ENCODE assay signal across 15 cellular contexts in the genomic region with DNA sequence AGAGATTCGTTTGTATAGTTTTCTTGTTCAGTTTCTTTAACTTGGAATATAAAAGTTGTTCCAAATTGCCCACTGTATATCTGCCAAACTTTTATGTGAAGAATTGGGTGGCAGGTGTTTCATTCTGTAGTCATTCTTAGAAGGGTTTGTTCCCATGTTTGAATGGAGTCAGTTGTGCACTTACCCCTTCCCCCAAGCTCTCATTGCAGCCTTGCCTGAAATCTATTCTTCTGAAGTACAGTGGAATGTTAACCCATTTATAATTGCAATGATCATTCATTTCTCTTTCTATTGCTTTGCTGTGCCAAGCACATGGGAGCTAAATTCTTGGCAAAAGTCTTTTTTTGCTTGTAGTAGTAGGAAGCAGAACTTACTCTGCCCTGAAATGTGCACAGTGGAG.
A peak's percentile ranks its signal among the peaks of the same experiment; 100 is the strongest.
DNase-seq lines count a peak whose midpoint lies in the region; ATAC-seq and TF ChIP-seq lines count a peak whose summit lies in the region.
"Had no signal": no experiment of that assay in that cellular context is flagged by ENCODE, and none has a peak within 500 bp of the region (broad histone marks: within the 10 kb centered on the region; RNA-seq: fewer than 3 reads in every experiment).

No MANE protein-coding gene starts in this region.

- no peak for TF ChIP-seq POLR2A in body of pancreas (IDR thresholded peaks at IDR 0.05)

- H3K4me1 ChIP-seq in body of pancreas: no peaks in the 10 kb centered on the region

- no peak overlapping the region for H3K4me3 ChIP-seq in body of pancreas
- H3K4me3 ChIP-seq: GM12878, GM23338 had no signal

- WGBS in body of pancreas, 2 donors: 17 to 34% methylated on average over 1 of the region's 1 CpG

- no peaks in the 10 kb centered on the region for H3K27me3 ChIP-seq in body of pancreas

- H3K9me3 ChIP-seq in body of pancreas: no peaks in the 10 kb centered on the region

- peak; percentile 38 for ATAC-seq in body of pancreas
- ATAC-seq: GM12878, GM23338 had no signal

- no peak for TF ChIP-seq CTCF in body of pancreas (IDR thresholded peaks at IDR 0.05)

- H3K36me3 ChIP-seq in body of pancreas (replicated peaks in 1 of 2; ENCODE audit: insufficient read depth in 1 of 2, low read depth in 2 of 2): no peaks in the 10 kb centered on the region

- intact Hi-C loops in body of pancreas (cut with DNase I): no loop called here

- H3K27ac ChIP-seq in body of pancreas: no peak overlapping the region

- DNase-seq in LHCN-M2 (ENCODE audit: low read depth) (peak; percentile 37), body of pancreas (no peak), medulla oblongata (ENCODE audit: extremely low spot score) (peak; percentile 6), pons (ENCODE audit: low spot score) (peak; percentile 12), activated gamma-delta T cell (lab: John Stamatoyannopoulos, UW) (no peak), NCI-H187 (lab: John Stamatoyannopoulos, UW) (no peak), MV-4-11 (lab: John Stamatoyannopoulos, UW) (no peak)
- DNase-seq: ACHN; C1 segment of cervical spinal cord; Calu3; CD4-positive, alpha-beta T cell; DMS 273 treated with DMSO at 0.1 percent for 48 hours; H7 had no signal

Comparison
In these comparisons a context has a peak if more than half of its experiments do, and no peak if none do; other contexts are left out.
1. DNase-seq: peak in LHCN-M2 (single experiment), medulla oblongata (single experiment) and pons (single experiment); none in body of pancreas (0 of 4), activated gamma-delta T cell (single experiment), NCI-H187 (0 of 2) and MV-4-11 (single experiment).